In the genomic region with DNA sequence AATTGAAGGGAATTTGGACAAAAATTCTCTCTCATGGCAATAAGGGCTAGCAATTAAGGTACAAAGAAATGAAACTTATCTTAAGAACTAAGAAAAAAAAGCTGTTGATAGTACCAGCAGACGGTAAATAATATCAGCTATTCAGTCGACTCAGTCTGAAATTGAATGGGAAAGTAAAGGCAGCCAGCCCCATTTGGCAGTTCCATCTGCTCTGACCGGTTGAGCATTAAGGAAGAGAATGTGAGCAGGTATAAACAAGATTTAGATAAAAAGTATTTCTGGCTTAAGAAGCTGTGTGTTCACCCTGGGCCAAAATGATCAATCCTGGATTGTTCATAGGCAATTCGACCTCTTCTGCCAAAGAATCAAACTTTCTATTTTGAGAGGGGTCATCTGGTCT, we compare ENCODE assay signal across 29 cellular contexts.
"Had no signal": no experiment of that assay in that cellular context is flagged by ENCODE, and none has a peak within 500 bp of the region (broad histone marks: within the 10 kb centered on the region; RNA-seq: fewer than 3 reads in every experiment).

No MANE protein-coding gene starts in this region.

- H3K27ac Mint-ChIP-seq: dendritic cell treated with granulocyte-macrophage colony-stimulating factor and Interleukin-4, amounts not matched to agents 40 ng/mL and 50 ng/mL, for 4 days; endodermal cell; mesothelial cell of epicardium; naive B cell; natural killer cell treated with Interleukin-12 subunit alpha and Interleukin-12 subunit beta and Interleukin-15 and Interleukin-18, amount 100 ng/mL, for 72 hours had no signal

- H3K4me1 ChIP-seq: colonic mucosa, foreskin keratinocyte, prostate gland, testis, upper lobe of left lung had no signal

- H3K9me3 Mint-ChIP-seq: dendritic cell treated with granulocyte-macrophage colony-stimulating factor and Interleukin-4, amounts not matched to agents 40 ng/mL and 50 ng/mL, for 4 days; endodermal cell; mesothelial cell of epicardium; natural killer cell treated with Interleukin-12 subunit alpha and Interleukin-12 subunit beta and Interleukin-15 and Interleukin-18, amount 100 ng/mL, for 72 hours had no signal

- H3K36me3 Mint-ChIP-seq: mesothelial cell of epicardium; naive B cell; natural killer cell treated with Interleukin-12 subunit alpha and Interleukin-12 subunit beta and Interleukin-15 and Interleukin-18, amount 100 ng/mL, for 72 hours had no signal

- H3K36me3 ChIP-seq: colonic mucosa, gastroesophageal sphincter, heart left ventricle, prostate gland, right atrium auricular region, tibial nerve, upper lobe of left lung had no signal

- H3K9me3 ChIP-seq: colonic mucosa, gastroesophageal sphincter, heart left ventricle, mucosa of descending colon, prostate gland, right atrium auricular region, testis, tibial nerve, upper lobe of left lung had no signal

- H3K27ac ChIP-seq: colonic mucosa, epithelial cell of prostate, foreskin keratinocyte, gastroesophageal sphincter, heart left ventricle, hepatocyte, right atrium auricular region, testis, tibial nerve, upper lobe of left lung had no signal

- H3K4me3 Mint-ChIP-seq: dendritic cell treated with granulocyte-macrophage colony-stimulating factor and Interleukin-4, amounts not matched to agents 40 ng/mL and 50 ng/mL, for 4 days; endodermal cell; mesothelial cell of epicardium; naive B cell; natural killer cell treated with Interleukin-12 subunit alpha and Interleukin-12 subunit beta and Interleukin-15 and Interleukin-18, amount 100 ng/mL, for 72 hours had no signal

- H3K27me3 ChIP-seq: colonic mucosa, gastroesophageal sphincter, hepatocyte, right atrium auricular region, testis, tibial nerve, upper lobe of left lung had no signal

- FAIRE-seq: kidney, urothelium cell line had no signal

- H3K4me1 Mint-ChIP-seq: endodermal cell, naive B cell had no signal

- DNase-seq: colonic mucosa; effector CD8-positive, alpha-beta T cell; endodermal cell; foreskin keratinocyte; heart left ventricle; kidney; mesenchymal stem cell; mucosa of descending colon; naive B cell; nucleus accumbens; stimulated activated CD4-positive, alpha-beta T cell treated with anti-CD3 and anti-CD28 coated beads, Interleukin-12 subunit alpha, Interleukin-12 subunit beta, amount 100 ng/mL, for 4 hours; stimulated activated CD4-positive, alpha-beta T cell treated with anti-CD3 and anti-CD28 coated beads, Interleukin-1b, Interleukin-23, amount 100 ng/mL, for 48 hours; stimulated activated CD4-positive, alpha-beta T cell treated with anti-CD3 and anti-CD28 coated beads, Interleukin-4, amount 100 ng/mL, for 1 hour; stimulated activated CD8-positive, alpha-beta memory T cell treated with anti-CD3 and anti-CD28 coated beads, Interleukin-4, amount 100 ng/mL, for 48 hours; stimulated activated naive CD4-positive, alpha-beta T cell treated with Interleukin-2 at 50 U/mL for 16 hours; testis; upper lobe of left lung had no signal

- H3K4me3 ChIP-seq: colonic mucosa, gastroesophageal sphincter, heart left ventricle, hepatocyte, lung, mucosa of descending colon, prostate gland, right atrium auricular region, smooth muscle cell, testis, tibial nerve, upper lobe of left lung had no signal
